Comparison of ENCODE assay signal across 3 cellular contexts in the genomic region with DNA sequence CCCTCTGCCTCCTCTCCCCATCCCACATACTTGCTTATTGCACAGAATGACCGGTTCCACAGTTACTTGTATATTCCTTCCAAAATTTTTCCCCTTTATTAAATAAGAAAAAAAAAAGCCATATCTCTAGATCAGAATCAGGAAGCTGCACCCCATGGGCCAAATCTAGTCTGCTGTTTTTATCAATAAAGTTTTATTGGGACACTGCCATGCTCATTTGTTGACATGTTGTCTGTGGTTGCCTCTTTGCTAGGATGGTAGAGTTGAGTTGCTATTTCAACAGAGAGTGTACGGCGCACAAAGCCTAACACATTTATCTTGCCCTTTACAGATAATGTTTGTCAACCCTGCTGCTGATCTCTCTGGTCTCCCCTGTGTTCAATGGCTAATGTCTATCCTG.
A peak's percentile ranks its signal among the peaks of the same experiment; 100 is the strongest.
TF ChIP-seq lines count a peak whose summit lies in the region.

No MANE protein-coding gene starts in this region.

TF ChIP-seq in HepG2, 621 proteins besides CTCF, POLR2A, EP300 and RAD21:
- TF ChIP-seq ZBTB40 (IDR thresholded peaks at IDR 0.05) (peak; percentile 19; the same call in 1 of the 2 replicates), ZBTB40 (CRISPR knock-in tag; IDR thresholded peaks at IDR 0.05) (peak; percentile 71), TCF12 (IDR thresholded peaks at IDR 0.05) (no peak), TCF12 (CRISPR knock-in tag; IDR thresholded peaks at IDR 0.05) (no peak)

TF ChIP-seq in GM12878, 131 proteins besides CTCF, POLR2A, EP300 and RAD21:
- TF ChIP-seq JUNB (IDR thresholded peaks at IDR 0.05), result no peak
- peak; percentile 71 for TF ChIP-seq ZBTB40 (IDR thresholded peaks at IDR 0.05; ENCODE audit: borderline replicate concordance)

TF ChIP-seq in K562, 482 proteins besides CTCF, POLR2A, EP300 and RAD21:
- TF ChIP-seq ZBTB40 (IDR thresholded peaks at IDR 0.05) (peak; percentile 81), ZBTB40 (CRISPR knock-in tag; IDR thresholded peaks at IDR 0.05) (no peak), RBM17 (IDR thresholded peaks at IDR 0.05; ENCODE audit: borderline replicate concordance, low read depth, low read length) (no peak), BCOR (IDR thresholded peaks at IDR 0.05) (no peak)
